ENCODE assay signal across 8 cellular contexts in genomic region chr5:73498057-73498992, GRCh38. TPM values are rescaled to one million over a fixed set of nuclear protein-coding genes. Genes with fewer than 3 reads are reported as not detected.
A peak's percentile ranks its signal among the peaks of the same experiment; 100 is the strongest.
DNase-seq lines count a peak whose midpoint lies in the region; ATAC-seq and TF ChIP-seq lines count a peak whose summit lies in the region.

Gene BTF3 (plus strand): TSS chr5:73498442. CDS start chr5:73498668, 226 bp downstream.

- intact Hi-C loops in mucosa of descending colon (cut with DNase I, micrococcal nuclease): no loop called here

- H3K4me1 ChIP-seq in OCI-LY3 (ENCODE audit: low read length) (peaks cover 12% of the 10 kb centered on the region), mucosa of descending colon (ENCODE audit: low read depth) (peaks cover 44% of the 10 kb centered on the region)

- H3K79me2 ChIP-seq in OCI-LY3 (ENCODE audit: low read length): peaks cover 56% of the 10 kb centered on the region

- ATAC-seq in GM21515 (IDR thresholded peaks at IDR 0.05; ENCODE audit: unreplicated experiment) (peak; percentile 95), mucosa of descending colon (peak; percentile 97)

- H2AFZ ChIP-seq in OCI-LY3 (ENCODE audit: low read depth, low read length): peak within 1 kb of the TSS; percentile 17

- peak within 1 kb of the TSS; percentile 94 for H3K9ac ChIP-seq in OCI-LY3 (ENCODE audit: low read length)

- peak; percentile 92 for DNase-seq in D341Med (ENCODE audit: low spot score)
- peak; percentile 85 for DNase-seq in HuH-7 (ENCODE audit: low spot score)
- DNase-seq in activated T-cell treated with anti-CD3 and anti-CD28 coated beads for 1 hour (ENCODE audit: low read depth): peak; percentile 90
- peak; percentile 97 for DNase-seq in epithelial cell of esophagus (ENCODE audit: low read depth)
- DNase-seq in mucosa of descending colon: peak; percentile 94 to 98 (median 96)
- DNase-seq in stimulated activated CD8-positive, alpha-beta memory T cell treated with anti-CD3 and anti-CD28 coated beads, Interleukin-4, amount 100 ng/mL, for 24 hours (ENCODE audit: low read depth): peak; percentile 90

- H3K9me3 ChIP-seq in OCI-LY3 (ENCODE audit: insufficient read depth, low read length) (no peaks in the 10 kb centered on the region), mucosa of descending colon (no peaks in the 10 kb centered on the region)

- no peaks in the 10 kb centered on the region for H3K27me3 ChIP-seq in OCI-LY3 (ENCODE audit: low read depth, low read length)

- peak within 1 kb of the TSS; percentile 96 for H3K4me2 ChIP-seq in OCI-LY3 (ENCODE audit: low read length)

- H4K20me1 ChIP-seq in OCI-LY3 (ENCODE audit: insufficient read depth, low read length): peaks cover 31% of the 10 kb centered on the region

- H3K27ac ChIP-seq in OCI-LY3 (ENCODE audit: low read length): peak within 1 kb of the TSS; percentile 78

- TF ChIP-seq CTCF in OCI-LY3 (IDR thresholded peaks at IDR 0.05; ENCODE audit: low read depth, low read length): no peak
- TF ChIP-seq CTCF in epithelial cell of esophagus (IDR thresholded peaks at IDR 0.05; ENCODE audit: insufficient read depth, low read depth, low read length, missing control alignments): no peak
- TF ChIP-seq CTCF in mucosa of descending colon (IDR thresholded peaks at IDR 0.05): no peak

- H3K4me3 ChIP-seq in OCI-LY3 (ENCODE audit: low read length) (peak within 1 kb of the TSS; percentile 94), epithelial cell of esophagus (ENCODE audit: low read length) (peak within 1 kb of the TSS; percentile 82), mucosa of descending colon (peak within 1 kb of the TSS; percentile 97)

- H3K36me3 ChIP-seq in OCI-LY3 (replicated peaks; ENCODE audit: low read depth, low read length): peaks cover 33% of the 10 kb centered on the region
- peaks cover 9% of the 10 kb centered on the region for H3K36me3 ChIP-seq in mucosa of descending colon (ENCODE audit: low read depth)

RNA-seq across cellular contexts. Expression of gene BTF3, which starts in this region (rescaled TPM):
- total RNA-seq in mucosa of descending colon: 100 to 1,000 TPM; 460 to 520 (median 486) TPM

Comparison
In these comparisons a context has a peak if more than half of its experiments do, and no peak if none do; other contexts are left out.
1. Peak in every context shown above with its lines: DNase-seq, ATAC-seq, H3K4me3 ChIP-seq and H3K27ac ChIP-seq.